Comparison of ENCODE assay signal across 17 cellular contexts in genomic region chrX:142686206-142686605, GRCh38.
"Had no signal": no experiment of that assay in that cellular context is flagged by ENCODE, and none has a peak within 500 bp of the region (broad histone marks: within the 10 kb centered on the region; RNA-seq: fewer than 3 reads in every experiment).

No MANE protein-coding gene starts in this region.

- H3K4me3 ChIP-seq: colonic mucosa, esophagus muscularis mucosa, gastroesophageal sphincter, heart left ventricle, left lung, lower lobe of right lung, mucosa of descending colon had no signal

- H3K4me3 Mint-ChIP-seq: dendritic cell treated with granulocyte-macrophage colony-stimulating factor and Interleukin-4, amounts not matched to agents 40 ng/mL and 50 ng/mL, for 4 days; effector memory CD8-positive, alpha-beta T cell; mesothelial cell of epicardium had no signal

- H3K9me3 ChIP-seq: colonic mucosa, esophagus muscularis mucosa, gastroesophageal sphincter, heart left ventricle, left lung, lower lobe of right lung, mucosa of descending colon had no signal

- H3K36me3 Mint-ChIP-seq: mesothelial cell of epicardium had no signal

- DNase-seq: colonic mucosa; cortex of kidney; effector CD8-positive, alpha-beta T cell; effector memory CD8-positive, alpha-beta T cell; foreskin keratinocyte; heart left ventricle; hippocampal formation; left cardiac atrium; left lung; left ventricle myocardium superior; lower lobe of right lung; mesenchymal stem cell; mucosa of descending colon had no signal

- ATAC-seq: effector memory CD8-positive, alpha-beta T cell; foreskin keratinocyte; gastroesophageal sphincter; heart left ventricle; left cardiac atrium; left lung; left ventricle myocardium superior; lower lobe of right lung; mucosa of descending colon had no signal

- H3K27me3 ChIP-seq: colonic mucosa, esophagus muscularis mucosa, foreskin keratinocyte, gastroesophageal sphincter, heart left ventricle, left lung had no signal

- H3K27ac ChIP-seq: colonic mucosa, esophagus muscularis mucosa, foreskin keratinocyte, gastroesophageal sphincter, heart left ventricle, left lung, lower lobe of right lung had no signal

- H3K36me3 ChIP-seq: colonic mucosa, esophagus muscularis mucosa, gastroesophageal sphincter, heart left ventricle, left lung, lower lobe of right lung had no signal

- H3K27ac Mint-ChIP-seq: dendritic cell treated with granulocyte-macrophage colony-stimulating factor and Interleukin-4, amounts not matched to agents 40 ng/mL and 50 ng/mL, for 4 days; effector memory CD8-positive, alpha-beta T cell; mesothelial cell of epicardium had no signal

- H3K27me3 Mint-ChIP-seq: dendritic cell treated with granulocyte-macrophage colony-stimulating factor and Interleukin-4, amounts not matched to agents 40 ng/mL and 50 ng/mL, for 4 days; effector memory CD8-positive, alpha-beta T cell had no signal

- H3K4me1 ChIP-seq: colonic mucosa, esophagus muscularis mucosa, foreskin keratinocyte, gastroesophageal sphincter, heart left ventricle, left lung, lower lobe of right lung had no signal

- H3K9me3 Mint-ChIP-seq: effector memory CD8-positive, alpha-beta T cell had no signal

- H3K4me1 Mint-ChIP-seq: mesothelial cell of epicardium had no signal
